8 cellular contexts compared by ENCODE assay signal in the genomic region with DNA sequence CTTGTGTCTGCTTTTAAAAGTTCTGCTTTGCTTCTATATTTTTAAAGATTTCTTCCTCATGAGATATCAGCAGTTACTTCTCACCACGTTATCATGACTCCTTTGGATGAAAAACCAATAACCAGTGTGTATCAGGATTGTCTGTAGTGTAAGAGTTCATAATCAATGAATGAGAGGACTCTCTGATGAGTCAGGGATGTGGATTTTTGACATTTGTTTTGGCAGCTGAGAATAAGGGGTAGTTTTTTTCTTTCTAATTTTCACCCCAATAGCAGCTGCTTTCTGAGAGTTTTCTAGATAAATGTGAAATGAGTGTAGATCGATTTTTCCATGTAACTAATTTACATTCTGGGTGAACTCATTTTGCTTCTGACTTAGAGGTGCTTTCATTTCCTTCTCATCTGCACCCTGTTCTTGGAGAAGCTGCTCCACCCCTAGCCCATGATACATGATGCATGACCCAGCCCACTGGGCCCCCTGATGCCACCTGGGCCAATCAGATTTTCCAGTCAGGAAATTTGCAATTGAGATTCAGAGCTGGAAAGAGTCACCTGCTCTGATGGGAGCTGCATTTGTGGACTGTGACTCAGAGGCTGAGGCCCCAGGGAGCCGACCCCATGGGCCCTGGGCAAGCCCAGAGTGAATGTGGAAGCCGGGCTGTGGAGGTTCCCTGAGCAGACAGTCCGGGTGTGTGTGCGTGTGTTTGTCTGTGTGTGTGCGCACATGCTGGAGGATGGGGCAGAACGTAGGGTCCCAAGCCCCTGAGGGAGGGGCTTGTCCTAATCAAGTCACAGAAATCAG.
DNase-seq lines count a peak whose midpoint lies in the region; ATAC-seq and TF ChIP-seq lines count a peak whose summit lies in the region.

No MANE protein-coding gene starts in this region.

- H3K9me3 ChIP-seq in AG04450 (ENCODE audit: control insufficient read depth, insufficient read depth, low read length) = no peaks in the 10 kb centered on the region
- no peaks in the 10 kb centered on the region for H3K9me3 ChIP-seq in RWPE2 (ENCODE audit: severe bottlenecking)
- H3K9me3 ChIP-seq in spleen = no peaks in the 10 kb centered on the region
- no peaks in the 10 kb centered on the region for H3K9me3 ChIP-seq in prostate gland

- CTCF ChIA-PET in AG04450 (lab: Charles Lee) = interaction anchor here (0.9 to 1.3 kb wide), 5 partner anchors 10 to 177 kb away, joined by 3 to 6 read pairs (median 4); no protein-coding TSS in a partner anchor

- no peaks in the 10 kb centered on the region for H3K36me3 ChIP-seq in RWPE2 (ENCODE audit: low read depth)
- no peaks in the 10 kb centered on the region for H3K36me3 ChIP-seq in spleen
- H3K36me3 ChIP-seq in prostate gland = no peaks in the 10 kb centered on the region

- WGBS in spleen, 5 donors = 49 to 85% (median 78%) methylated on average over 8 of the region's 8 CpGs
- 73% methylated on average over 8 of the region's 8 CpGs for WGBS in prostate gland

- H3K4me1 ChIP-seq in RWPE2 (ENCODE audit: insufficient read depth, poor library complexity, severe bottlenecking) = peaks cover 27% of the 10 kb centered on the region
- peaks cover 10 to 55% (median 39%) of the 10 kb centered on the region in 6 donors for H3K4me1 ChIP-seq in spleen
- no peaks in the 10 kb centered on the region for H3K4me1 ChIP-seq in prostate gland (replicated peaks)

- intact Hi-C loops in spleen (cut with DNase I; ENCODE audit: low total_unique reads) (no loop called here), prostate gland (cut with DNase I) (no loop called here)

- H3K27me3 ChIP-seq in AG04450 (ENCODE audit: control insufficient read depth, insufficient read depth, low read length) = no peaks in the 10 kb centered on the region
- no peaks in the 10 kb centered on the region for H3K27me3 ChIP-seq in RWPE2 (ENCODE audit: insufficient read depth, poor library complexity, severe bottlenecking)
- H3K27me3 ChIP-seq in spleen (replicated peaks in 1 of 7) = peaks cover 0 to 5% (median 0%) of the 10 kb centered on the region in 7 donors
- H3K27me3 ChIP-seq in prostate gland (replicated peaks; ENCODE audit: insufficient read depth) = no peaks in the 10 kb centered on the region

- ATAC-seq in GM18520 (IDR thresholded peaks at IDR 0.05; ENCODE audit: unreplicated experiment) (peak; percentile 79), HG02938 (IDR thresholded peaks at IDR 0.05; ENCODE audit: unreplicated experiment) (peak; percentile 78), RWPE2 (ENCODE audit: low read depth) (peak; percentile 81)

- TF ChIP-seq POLR2A in spleen (IDR thresholded peaks at IDR 0.05) = no peak
- TF ChIP-seq POLR2A in prostate gland (IDR thresholded peaks at IDR 0.05) = no peak

- no peak overlapping the region for H3K4me3 ChIP-seq in AG04450 (ENCODE audit: low read depth, low read length)
- H3K4me3 ChIP-seq in RWPE2 (ENCODE audit: severe bottlenecking) = no peak overlapping the region
- H3K4me3 ChIP-seq in epithelial cell of proximal tubule (ENCODE audit: low read depth, low read length) = no peak overlapping the region
- H3K4me3 ChIP-seq in spleen = no peak overlapping the region
- no peak overlapping the region for H3K4me3 ChIP-seq in prostate gland

- no peak for TF ChIP-seq CTCF in AG04450 (IDR thresholded peaks at IDR 0.05; ENCODE audit: low read depth, low read length)
- no peak for TF ChIP-seq CTCF in RWPE2 (IDR thresholded peaks at IDR 0.05; ENCODE audit: poor library complexity, severe bottlenecking)
- no peak for TF ChIP-seq CTCF in epithelial cell of proximal tubule (conservative IDR thresholded peaks at IDR 0.05; ENCODE audit: low read depth, low read length)
- no peak for TF ChIP-seq CTCF in spleen (IDR thresholded peaks at IDR 0.05 in 8 of 11, conservative IDR thresholded peaks at IDR 0.05 in 3 of 11)
- TF ChIP-seq CTCF in prostate gland (IDR thresholded peaks at IDR 0.05) = no peak

- DNase-seq in AG04450 (ENCODE audit: low read depth, low spot score) (no peak), RWPE2 (ENCODE audit: low spot score) (no peak), epithelial cell of proximal tubule (ENCODE audit: low read depth) (peak; percentile 95), spleen (peak; percentile 70), pons (ENCODE audit: low spot score) (no peak), prostate gland (ENCODE audit: low spot score) (no peak)

- POLR2A ChIA-PET in AG04450 (lab: Yijun Ruan, JAX) = interaction anchor here (1.3 to 3.7 kb wide), 2 partner anchors 11 to 28 kb away, joined by 4 to 21 read pairs; no protein-coding TSS in a partner anchor

- H3K27ac ChIP-seq in AG04450 (ENCODE audit: low read depth, low read length) (peak overlapping the region; percentile 71), RWPE2 (ENCODE audit: poor library complexity, severe bottlenecking) (peak overlapping the region; percentile 64), spleen (peak overlapping the region in 1 of 8 donors; percentile 34), prostate gland (no peak overlapping the region)

Comparison
In these comparisons a context has a peak if more than half of its experiments do, and no peak if none do; other contexts are left out.
1. DNase-seq: peak in epithelial cell of proximal tubule (single experiment) and spleen (single experiment); none in AG04450 (single experiment), RWPE2 (single experiment), pons (single experiment) and prostate gland (single experiment).
2. H3K27ac ChIP-seq: peak in AG04450 (single experiment) and RWPE2 (single experiment); none in prostate gland (0 of 2).
3. Peak in every context shown above with its lines, with median percentiles within 50 percentile points of each other: ATAC-seq.